ENCODE assay signal across 8 cellular contexts in genomic region chr19:18428837-18429674, GRCh38.
DNase-seq lines count a peak whose midpoint lies in the region; ATAC-seq and TF ChIP-seq lines count a peak whose summit lies in the region.

No MANE protein-coding gene starts in this region.

- peak; percentile 66 for ATAC-seq in HG02798 (IDR thresholded peaks at IDR 0.05; ENCODE audit: poor library complexity, unreplicated experiment)

- no peak for TF ChIP-seq CTCF in GM10248 (IDR thresholded peaks at IDR 0.05; ENCODE audit: control extremely low read depth, extremely low read depth, low read depth, missing control alignments)

- no peaks in the 10 kb centered on the region for H3K27me3 ChIP-seq in endocrine pancreas (ENCODE audit: control insufficient read depth, insufficient read depth, low read length)

- H3K9me3 ChIP-seq in endocrine pancreas (ENCODE audit: control insufficient read depth, low read length) = no peaks in the 10 kb centered on the region

- CTCF ChIA-PET in GM10248 (lab: Yijun Ruan, JAX) = interaction anchor here (1.3 to 2.3 kb wide), 3 partner anchors 10 to 101 kb away, joined by 4 to 16 read pairs (median 4); partner anchors contain the start of genes GDF15 and SSBP4

- peak overlapping the region; percentile 56 for H3K9ac ChIP-seq in endocrine pancreas (ENCODE audit: control insufficient read depth, insufficient read depth, low read length)

- POLR2A ChIA-PET in GM10248 (lab: Yijun Ruan, JAX) = interaction anchor here (1.7 kb wide), 1 partner anchor 12 kb away, joined by 5 read pairs; no protein-coding TSS in a partner anchor

- H3K36me3 ChIP-seq in endocrine pancreas (ENCODE audit: control insufficient read depth, insufficient read depth, low read length) = no peaks in the 10 kb centered on the region

- DNase-seq in GM10248 (ENCODE audit: extremely low spot score) (peak; percentile 93), NCI-H2227 treated with DMSO at 0.1 percent for 48 hours (lab: John Stamatoyannopoulos, UW) (peak; percentile 80), midbrain (lab: John Stamatoyannopoulos, UW) (peak; percentile 75), SKM-1 (lab: John Stamatoyannopoulos, UW; ENCODE audit: unreplicated experiment) (no peak)
- DNase-seq in activated CD8-positive, alpha-beta memory T cell treated with anti-CD3 and anti-CD28 coated beads for 48 hours (ENCODE audit: low read depth in 2 of 3, low spot score in 2 of 3) = peak in 2 of 3 experiments; percentile 45 to 64
- peak; percentile 66 to 73 for DNase-seq in stimulated activated CD8-positive, alpha-beta memory T cell treated with anti-CD3 and anti-CD28 coated beads, Interleukin-7, amount 100 ng/mL, for 48 hours (ENCODE audit: extremely low read depth in 1 of 2, low read depth in 1 of 2)

- no peak overlapping the region for H3K4me3 ChIP-seq in endocrine pancreas (ENCODE audit: control insufficient read depth, insufficient read depth, low read length)

- no peaks in the 10 kb centered on the region for H3K4me1 ChIP-seq in endocrine pancreas (ENCODE audit: control insufficient read depth, insufficient read depth, low read length)
